In genomic region chr6:36724514-36725385, GRCh38 we compare ENCODE assay signal across 1 cellular context.
TF ChIP-seq lines count a peak whose summit lies in the region.

No MANE protein-coding gene starts in this region.

TF ChIP-seq in HCT116, 20 proteins besides CTCF, POLR2A, EP300 and RAD21 (continued from another document):
- no peak for TF ChIP-seq REST (IDR thresholded peaks at IDR 0.05; ENCODE audit: low read depth)
TF ChIP-seq in HCT116: peak in this region for 0.
